9 cellular contexts compared by ENCODE assay signal in genomic region chr19:4122480-4122879, GRCh38. TPM values are rescaled to one million over a fixed set of nuclear protein-coding genes. Genes with fewer than 3 reads are reported as not detected.
A peak's percentile ranks its signal among the peaks of the same experiment; 100 is the strongest.
DNase-seq lines count a peak whose midpoint lies in the region; ATAC-seq and TF ChIP-seq lines count a peak whose summit lies in the region.
"Had no signal": no experiment of that assay in that cellular context is flagged by ENCODE, and none has a peak within 500 bp of the region (broad histone marks: within the 10 kb centered on the region; RNA-seq: fewer than 3 reads in every experiment).

No MANE protein-coding gene starts in this region.

- H3K9me3 ChIP-seq in SU-DHL-6 (ENCODE audit: insufficient read depth, low read length): no peaks in the 10 kb centered on the region

- H3F3A ChIP-seq in SU-DHL-6 (ENCODE audit: insufficient read depth): no peaks in the 10 kb centered on the region

- no peak overlapping the region for H3K27ac ChIP-seq in SU-DHL-6 (ENCODE audit: low read depth, low read length)

- no peaks in the 10 kb centered on the region for H3K27me3 ChIP-seq in SU-DHL-6 (ENCODE audit: low read length)

- H3K9ac ChIP-seq in SU-DHL-6 (ENCODE audit: low read length): peak overlapping the region; percentile 96

- H3K4me3 ChIP-seq in GM12875 (ENCODE audit: low read depth, low read length) (peak overlapping the region; percentile 81), SU-DHL-6 (ENCODE audit: insufficient read depth, low read length, poor library complexity, severe bottlenecking) (peak overlapping the region; percentile 99), fibroblast of mammary gland (ENCODE audit: control insufficient read depth, low read depth, low read length) (peak overlapping the region; percentile 85), retinal pigment epithelial cell (ENCODE audit: low read length) (peak overlapping the region; percentile 93)

- H3K4me2 ChIP-seq in SU-DHL-6 (ENCODE audit: low read depth, low read length, poor library complexity, severe bottlenecking): peak overlapping the region; percentile 99

- no peak for DNase-seq in fibroblast of mammary gland (ENCODE audit: low read depth)
- no peak for DNase-seq in retinal pigment epithelial cell (ENCODE audit: low read depth)
- DNase-seq in NCI-H2196 treated with DMSO at 0.1 percent for 48 hours (lab: John Stamatoyannopoulos, UW; ENCODE audit: unreplicated experiment): no peak
- DNase-seq in HK-2 (ENCODE audit: unreplicated experiment): no peak
- DNase-seq: SHP77 had no signal

- no peaks in the 10 kb centered on the region for H3K9me2 ChIP-seq in SU-DHL-6 (replicated peaks; ENCODE audit: insufficient read depth, low read length)

- ATAC-seq in esophagus mucosa (no peak), GM18867 (IDR thresholded peaks at IDR 0.05; ENCODE audit: unreplicated experiment) (no peak)

- no peaks in the 10 kb centered on the region; the same call in 1 of the 2 replicates for H4K20me1 ChIP-seq in SU-DHL-6 (ENCODE audit: low read depth, low read length)

- H3K79me2 ChIP-seq in SU-DHL-6 (ENCODE audit: insufficient read depth, low read length): peaks cover 32% of the 10 kb centered on the region

- no peak for TF ChIP-seq CTCF in GM12875 (IDR thresholded peaks at IDR 0.05; ENCODE audit: borderline replicate concordance, insufficient read depth, low read depth, low read length)
- no peak for TF ChIP-seq CTCF in SU-DHL-6 (IDR thresholded peaks at IDR 0.05; ENCODE audit: insufficient read depth, low read length, poor library complexity, severe bottlenecking)
- TF ChIP-seq CTCF in fibroblast of mammary gland (conservative IDR thresholded peaks at IDR 0.05; ENCODE audit: control insufficient read depth, insufficient read depth, low read depth, low read length): no peak
- TF ChIP-seq CTCF in retinal pigment epithelial cell (conservative IDR thresholded peaks at IDR 0.05; ENCODE audit: low read depth, low read length): no peak

- no peaks in the 10 kb centered on the region for H3K36me3 ChIP-seq in SU-DHL-6 (ENCODE audit: low read length)

- H2AFZ ChIP-seq in SU-DHL-6 (ENCODE audit: low read depth, low read length, severe bottlenecking): no peak overlapping the region

RNA-seq across cellular contexts. Expression of gene MAP2K2, which starts 1.4 kb away (rescaled TPM):
- 114 TPM for total RNA-seq in esophagus mucosa

RNA-seq across cellular contexts. Expression of gene CREB3L3, which starts 31.0 kb away (rescaled TPM):
- total RNA-seq in esophagus mucosa: not detected

RNA-seq across cellular contexts. Expression of gene ZBTB7A, which starts 55.8 kb away (rescaled TPM):
- 53.7 TPM for total RNA-seq in esophagus mucosa

RNA-seq across cellular contexts. Expression of gene SIRT6, which starts 59.9 kb away (rescaled TPM):
- 13.2 TPM for total RNA-seq in esophagus mucosa
